Comparison of ENCODE assay signal across 17 cellular contexts in the genomic region with DNA sequence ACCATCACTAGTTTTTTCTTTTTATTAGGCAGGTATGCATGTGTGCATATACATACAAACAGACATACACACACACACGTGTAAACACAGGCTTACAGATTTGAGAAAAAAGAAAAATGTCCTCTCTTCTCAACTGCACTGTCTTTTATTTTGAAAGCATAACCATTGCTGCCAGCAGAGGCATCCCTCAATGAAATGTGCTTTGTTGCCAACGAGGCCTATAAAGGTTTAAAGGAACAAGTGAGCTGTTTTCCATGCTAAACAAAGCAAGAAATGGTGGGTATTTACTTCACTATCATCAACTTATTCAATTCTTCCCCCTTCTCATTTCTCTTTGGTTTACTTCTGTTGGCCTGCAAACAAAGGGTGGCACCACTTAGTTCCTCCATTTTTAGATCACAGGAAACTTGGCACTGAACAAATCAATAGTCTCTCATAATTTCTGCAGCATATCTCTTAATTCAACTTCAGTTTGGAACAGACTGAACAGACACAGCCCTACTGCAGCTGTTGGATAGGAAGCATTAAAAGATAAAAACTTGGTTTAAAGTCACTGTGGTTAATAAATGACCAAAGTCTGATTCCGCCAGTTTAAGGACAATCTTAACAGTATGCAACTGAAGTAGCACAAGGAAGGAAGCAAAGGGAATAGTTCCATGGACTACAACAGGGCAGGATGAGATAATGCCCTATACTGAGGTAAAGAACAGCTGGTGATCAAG. TPM values are rescaled to one million over a fixed set of nuclear protein-coding genes. Genes with fewer than 3 reads are reported as not detected.
A peak's percentile ranks its signal among the peaks of the same experiment; 100 is the strongest.
DNase-seq lines count a peak whose midpoint lies in the region; ATAC-seq, FAIRE-seq and TF ChIP-seq lines count a peak whose summit lies in the region.
"Had no signal": no experiment of that assay in that cellular context is flagged by ENCODE, and none has a peak within 500 bp of the region (broad histone marks: within the 10 kb centered on the region; RNA-seq: fewer than 3 reads in every experiment).

No MANE protein-coding gene starts in this region.

- TF ChIP-seq CTCF in colonic mucosa (IDR thresholded peaks at IDR 0.05) = no peak

- no peak for FAIRE-seq in urothelium cell line (lab: Jason Lieb, UNC)
- FAIRE-seq: colon, GM12878 had no signal

- H3K36me3 ChIP-seq in colonic mucosa (no peaks in the 10 kb centered on the region), HAP-1 (replicated peaks) (no peaks in the 10 kb centered on the region)
- H3K36me3 ChIP-seq: upper lobe of left lung had no signal

- DNase-seq in LoVo (ENCODE audit: low spot score) (peak; percentile 33), colonic mucosa (no peak), left colon (no peak), renal cortical epithelial cell (ENCODE audit: low read depth) (peak; percentile 46), HAP-1 (ENCODE audit: low spot score in 2 of 2) (no peak), urothelium cell line (ENCODE audit: low spot score) (no peak)
- DNase-seq: activated CD4-positive, alpha-beta T cell treated with anti-CD3 and anti-CD28 coated beads, Interleukin-2, amount 50 U/mL, for 4 hours; midbrain; NCI-H2107; SIG-M5; stimulated activated CD8-positive, alpha-beta memory T cell treated with anti-CD3 and anti-CD28 coated beads, Interleukin-4, amount 100 ng/mL, for 48 hours; T-helper 9 cell; upper lobe of left lung had no signal

- ATAC-seq in left colon (peak; percentile 94), GM18502 (IDR thresholded peaks at IDR 0.05; ENCODE audit: poor library complexity, unreplicated experiment) (no peak), HG02678 (IDR thresholded peaks at IDR 0.05; ENCODE audit: unreplicated experiment) (no peak)
- ATAC-seq: GM12878 had no signal

- H3K27ac ChIP-seq in colonic mucosa = peak overlapping the region; percentile 68
- H3K27ac ChIP-seq: upper lobe of left lung had no signal

- intact Hi-C loops in colonic mucosa (cut with DNase I) (loop anchor here (10.0 kb wide), 2 partner anchors 1019 to 1159 kb away; no protein-coding TSS in a partner anchor), left colon (cut with DNase I, micrococcal nuclease) (loop anchor here in 1 of 2 donors (10.0 kb wide), 1 partner anchor 1019 kb away; no protein-coding TSS in a partner anchor)

- in situ Hi-C loops in HAP-1 (cut with MboI; ENCODE audit: low sequenced_read_pairs) = no loop called here

- no peaks in the 10 kb centered on the region for H3K9me3 ChIP-seq in colonic mucosa
- H3K9me3 ChIP-seq in HAP-1 = no peaks in the 10 kb centered on the region
- H3K9me3 ChIP-seq: upper lobe of left lung had no signal

- H3K4me3 ChIP-seq in colonic mucosa (no peak overlapping the region), HAP-1 (no peak overlapping the region)
- H3K4me3 ChIP-seq: GM12878, upper lobe of left lung had no signal

- H3K27me3 ChIP-seq in colonic mucosa (no peaks in the 10 kb centered on the region), HAP-1 (ENCODE audit: low read depth) (no peaks in the 10 kb centered on the region)
- H3K27me3 ChIP-seq: upper lobe of left lung had no signal

- H3K4me1 ChIP-seq in colonic mucosa (peaks cover 11% of the 10 kb centered on the region), HAP-1 (no peaks in the 10 kb centered on the region)

- H3K9ac ChIP-seq in colonic mucosa (ENCODE audit: low read depth in 2 of 2, low read length in 2 of 2) = peak overlapping the region in 1 of 2 donors; percentile 35

RNA-seq across cellular contexts. Expression of a gene that starts 21.8 kb away (rescaled TPM):
- total RNA-seq in colonic mucosa (10 to 100 TPM; 10.6 to 19.8 TPM), left colon (10 to 100 TPM; 15.0 to 15.8 TPM), renal cortical epithelial cell (18.8 and 22.7 TPM in 2 replicates)

RNA-seq across cellular contexts. Expression of a gene that starts 54.3 kb away (rescaled TPM):
- total RNA-seq in colonic mucosa (10 to 100 TPM; 28.1 to 53.4 TPM), left colon (10 to 100 TPM; 56.7 to 58.2 TPM), renal cortical epithelial cell (1.6 and 13.5 TPM in 2 replicates)

Comparison
In these comparisons a context has a peak if more than half of its experiments do, and no peak if none do; other contexts are left out.
1. DNase-seq: peak in LoVo (single experiment) and renal cortical epithelial cell (single experiment); none in colonic mucosa (single experiment), left colon (0 of 2), HAP-1 (0 of 2) and urothelium cell line (single experiment).